ENCODE assay signal across 14 cellular contexts in the genomic region with DNA sequence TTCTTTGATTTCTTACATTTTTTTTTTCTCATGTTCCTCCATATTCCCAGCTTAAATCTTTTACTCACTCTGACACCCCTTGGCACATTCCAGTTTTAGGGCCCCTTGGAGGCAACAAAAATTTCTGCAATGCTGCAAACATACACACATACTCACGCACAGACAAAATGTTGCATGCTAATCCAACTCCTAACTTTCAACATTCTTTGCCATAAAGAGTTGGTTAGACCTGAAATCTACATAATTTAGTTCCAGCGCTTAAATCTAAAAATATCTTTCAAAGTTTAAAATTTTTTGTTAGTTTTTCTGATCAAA.
A peak's percentile ranks its signal among the peaks of the same experiment; 100 is the strongest.
DNase-seq lines count a peak whose midpoint lies in the region; ATAC-seq and TF ChIP-seq lines count a peak whose summit lies in the region.
"Had no signal": no experiment of that assay in that cellular context is flagged by ENCODE, and none has a peak within 500 bp of the region (broad histone marks: within the 10 kb centered on the region; RNA-seq: fewer than 3 reads in every experiment).

No MANE protein-coding gene starts in this region.

- no peak overlapping the region for H4K8ac ChIP-seq in trophoblast cell (ENCODE audit: low read depth, low read length)

- H3K23ac ChIP-seq in trophoblast cell (ENCODE audit: low read length), result no peak overlapping the region

- H3K4me3 Mint-ChIP-seq in GM23338, result peak overlapping the region; percentile 46
- H3K4me3 Mint-ChIP-seq: dendritic cell treated with granulocyte-macrophage colony-stimulating factor and Interleukin-4, amounts not matched to agents 40 ng/mL and 50 ng/mL, for 4 days; memory B cell had no signal

- no peak overlapping the region for H3K14ac ChIP-seq in trophoblast cell (ENCODE audit: low read length)

- H3K4me2 ChIP-seq in GM23338 (peak overlapping the region; percentile 16), trophoblast cell (ENCODE audit: low read length) (peak overlapping the region; percentile 64)

- peaks cover 4% of the 10 kb centered on the region; the same call in 2 of the 3 replicates for H3K36me3 Mint-ChIP-seq in GM23338 (ENCODE audit: low read depth)
- H3K36me3 Mint-ChIP-seq: memory B cell had no signal

- H3K27ac ChIP-seq in GM23338 (ENCODE audit: low read depth), result peak overlapping the region; percentile 96
- peak overlapping the region; percentile 86 for H3K27ac ChIP-seq in RWPE1
- peak overlapping the region; percentile 92 for H3K27ac ChIP-seq in epithelial cell of prostate
- peak overlapping the region; percentile 99 for H3K27ac ChIP-seq in trophoblast cell (ENCODE audit: low read depth, low read length)
- H3K27ac ChIP-seq: heart right ventricle had no signal

- WGBS in trophoblast cell (ENCODE audit: extremely low coverage, insufficient coverage, insufficient read length), result no CpG with 5 or more reads among the region's 2 CpGs

- POLR2A ChIA-PET in RWPE1 (lab: Yijun Ruan, JAX; ENCODE audit: low non-redundant PET), result no interaction called here

- no peaks in the 10 kb centered on the region for H3K9me3 Mint-ChIP-seq in GM23338
- H3K9me3 Mint-ChIP-seq: dendritic cell treated with granulocyte-macrophage colony-stimulating factor and Interleukin-4, amounts not matched to agents 40 ng/mL and 50 ng/mL, for 4 days had no signal

- peak overlapping the region; percentile 98 for H3K27ac Mint-ChIP-seq in GM23338
- H3K27ac Mint-ChIP-seq: dendritic cell treated with granulocyte-macrophage colony-stimulating factor and Interleukin-4, amounts not matched to agents 40 ng/mL and 50 ng/mL, for 4 days; memory B cell had no signal

- no peak overlapping the region for H2BK12ac ChIP-seq in trophoblast cell (ENCODE audit: low read length)

- H3K9me3 ChIP-seq in trophoblast cell (ENCODE audit: insufficient read depth, low read depth, low read length), result no peaks in the 10 kb centered on the region
- H3K9me3 ChIP-seq: heart right ventricle had no signal

- H3K79me1 ChIP-seq in trophoblast cell (ENCODE audit: low read length), result peaks cover 26% of the 10 kb centered on the region

- H2AK5ac ChIP-seq in trophoblast cell (ENCODE audit: low read length), result no peak overlapping the region

- no peak; the same call in 2 of the 3 replicates for ATAC-seq in GM23338
- no peak for ATAC-seq in HG03432 (IDR thresholded peaks at IDR 0.05; ENCODE audit: unreplicated experiment)

- no peak for DNase-seq in GM23338 (ENCODE audit: low spot score)
- no peak for DNase-seq in RWPE1 (ENCODE audit: low spot score)
- DNase-seq in epithelial cell of prostate (ENCODE audit: low read depth, low spot score), result no peak
- DNase-seq in trophoblast cell, result peak in 1 of 2 donors; percentile 39
- DNase-seq in T-helper 1 cell, result no peak
- no peak for DNase-seq in anterior cingulate cortex (lab: John Stamatoyannopoulos, UW)
- DNase-seq in kidney glomerular epithelial cell (lab: John Stamatoyannopoulos, UW), result no peak
- DNase-seq: activated naive CD4-positive, alpha-beta T cell; heart right ventricle; NCI-H1105; NCI-H748 treated with DMSO at 0.1 percent for 48 hours had no signal

- H3K4me3 ChIP-seq in GM23338, result peak overlapping the region; percentile 2
- no peak overlapping the region for H3K4me3 ChIP-seq in trophoblast cell (ENCODE audit: low read depth, low read length)
- H3K4me3 ChIP-seq: heart right ventricle had no signal

- H4K91ac ChIP-seq in trophoblast cell (ENCODE audit: low read depth, low read length), result no peak overlapping the region

- H3K4me1 ChIP-seq in GM23338 (ENCODE audit: insufficient read depth) (peaks cover 32% of the 10 kb centered on the region), trophoblast cell (ENCODE audit: control insufficient read depth in 1 of 2, insufficient read depth in 2 of 2, low read length in 2 of 2) (peaks cover 7 to 10% of the 10 kb centered on the region in 2 experiments)

- no peak overlapping the region for H2BK120ac ChIP-seq in trophoblast cell (ENCODE audit: insufficient read depth, low read length, poor library complexity)

- no peaks in the 10 kb centered on the region for H3K36me3 ChIP-seq in GM23338 (ENCODE audit: insufficient read depth)
- peaks cover 2 to 9% of the 10 kb centered on the region in 2 experiments for H3K36me3 ChIP-seq in trophoblast cell (ENCODE audit: control insufficient read depth in 1 of 2, insufficient read depth in 2 of 2, low read length in 2 of 2)

- no peak overlapping the region for H3K9ac ChIP-seq in trophoblast cell (ENCODE audit: low read length)

- H3F3A ChIP-seq in GM23338 (replicated peaks; ENCODE audit: low read depth), result 0 out of 2 replicates have a peak, but pooled peaks cover 2% of the 10 kb centered on the region

- no peaks in the 10 kb centered on the region for H3K9me2 ChIP-seq in GM23338 (ENCODE audit: insufficient read depth)

- H2BK5ac ChIP-seq in trophoblast cell (ENCODE audit: low read depth, low read length, poor library complexity), result peak overlapping the region; percentile 87

- TF ChIP-seq CTCF in GM23338 (conservative IDR thresholded peaks at IDR 0.05; ENCODE audit: low read depth in 2 of 2), result no peak
- no peak for TF ChIP-seq CTCF in RWPE1 (conservative IDR thresholded peaks at IDR 0.05; ENCODE audit: low read depth)

- no peaks in the 10 kb centered on the region for H4K20me1 ChIP-seq in GM23338 (replicated peaks; ENCODE audit: insufficient read depth)

- H2AFZ ChIP-seq in GM23338, result no peak overlapping the region
- no peak overlapping the region for H2AFZ ChIP-seq in trophoblast cell (ENCODE audit: insufficient read depth, low read length, poor library complexity)

- no peak overlapping the region for H4K12ac ChIP-seq in trophoblast cell (ENCODE audit: low read depth, low read length)

- no peak overlapping the region for H3K18ac ChIP-seq in trophoblast cell (ENCODE audit: low read length)

- H3K79me2 ChIP-seq in GM23338 (replicated peaks; ENCODE audit: insufficient read depth) (peaks cover 33% of the 10 kb centered on the region), trophoblast cell (ENCODE audit: control insufficient read depth, insufficient read depth, low read length, poor library complexity) (peaks cover 8% of the 10 kb centered on the region)

- no peak overlapping the region for H3K4ac ChIP-seq in trophoblast cell (ENCODE audit: low read depth, low read length)

- peaks cover 12% of the 10 kb centered on the region for H3K27me3 Mint-ChIP-seq in GM23338 (ENCODE audit: insufficient read depth, low read depth, poor library complexity)
- H3K27me3 Mint-ChIP-seq: dendritic cell treated with granulocyte-macrophage colony-stimulating factor and Interleukin-4, amounts not matched to agents 40 ng/mL and 50 ng/mL, for 4 days; memory B cell had no signal

- CTCF ChIA-PET in RWPE1 (lab: Yijun Ruan, JAX), result interaction anchor here (0.6 kb wide), 1 partner anchor 1430 kb away, joined by 4 read pairs; no protein-coding TSS in a partner anchor

- H3K4me1 Mint-ChIP-seq in GM23338, result peaks cover 74% of the 10 kb centered on the region
- H3K4me1 Mint-ChIP-seq: memory B cell had no signal

- H3K27me3 ChIP-seq in GM23338 (ENCODE audit: insufficient read depth) (no peaks in the 10 kb centered on the region), trophoblast cell (ENCODE audit: insufficient read depth, low read length) (no peaks in the 10 kb centered on the region)
- H3K27me3 ChIP-seq: heart right ventricle had no signal

TF ChIP-seq in GM23338, 12 proteins besides CTCF, POLR2A, EP300 and RAD21 (continues in another document):
- TF ChIP-seq EZH2phosphoT487 (IDR thresholded peaks at IDR 0.05; ENCODE audit: unreplicated experiment), result no peak
